ENCODE assay signal across 2 cellular contexts in genomic region chr14:74531011-74531410, GRCh38.
TF ChIP-seq lines count a peak whose summit lies in the region.

No MANE protein-coding gene starts in this region.

TF ChIP-seq in IMR-90, 13 proteins besides CTCF, POLR2A, EP300 and RAD21 (continued from another document):
- TF ChIP-seq USF2 (IDR thresholded peaks at IDR 0.05; ENCODE audit: low read depth, low read length) (no peak), CHD1 (IDR thresholded peaks at IDR 0.05; ENCODE audit: low read depth, low read length) (no peak), BHLHE40 (IDR thresholded peaks at IDR 0.05; ENCODE audit: low read depth, low read length) (no peak), MXI1 (IDR thresholded peaks at IDR 0.05; ENCODE audit: borderline replicate concordance, low read depth, low read length) (no peak), RCOR1 (IDR thresholded peaks at IDR 0.05; ENCODE audit: insufficient replicate concordance, low read length) (no peak)

TF ChIP-seq in WTC11, 78 proteins besides CTCF, POLR2A, EP300 and RAD21 (continued from another document):
- TF ChIP-seq ZNF532 (CRISPR knock-in tag; IDR thresholded peaks at IDR 0.05; ENCODE audit: borderline replicate concordance) (no peak), ELF4 (CRISPR knock-in tag; IDR thresholded peaks at IDR 0.05; ENCODE audit: low read depth) (no peak), ERG (CRISPR knock-in tag; IDR thresholded peaks at IDR 0.05) (no peak), PRDM15 (CRISPR knock-in tag; IDR thresholded peaks at IDR 0.05) (no peak), ZNF671 (CRISPR knock-in tag; IDR thresholded peaks at IDR 0.05) (no peak), ZNF396 (CRISPR knock-in tag; IDR thresholded peaks at IDR 0.05; ENCODE audit: borderline replicate concordance) (no peak), TP53 (CRISPR knock-in tag; IDR thresholded peaks at IDR 0.05) (no peak), NR1H2 (CRISPR knock-in tag; IDR thresholded peaks at IDR 0.05) (no peak), E2F1 (CRISPR knock-in tag; IDR thresholded peaks at IDR 0.05) (no peak), SOX15 (CRISPR knock-in tag; IDR thresholded peaks at IDR 0.05) (no peak)
